Comparison of ENCODE assay signal across 8 cellular contexts in genomic region chr11:133966924-133967598, GRCh38. TPM values are rescaled to one million over a fixed set of nuclear protein-coding genes. Genes with fewer than 3 reads are reported as not detected.
DNase-seq lines count a peak whose midpoint lies in the region; ATAC-seq and TF ChIP-seq lines count a peak whose summit lies in the region.
"Had no signal": no experiment of that assay in that cellular context is flagged by ENCODE, and none has a peak within 500 bp of the region (broad histone marks: within the 10 kb centered on the region; RNA-seq: fewer than 3 reads in every experiment).

No MANE protein-coding gene starts in this region.

- H3K4me3 ChIP-seq in NB4 (ENCODE audit: low read depth, low read length), result no peak overlapping the region
- H3K4me3 ChIP-seq: right lobe of liver had no signal

- peak; percentile 35 for TF ChIP-seq CTCF in NB4 (IDR thresholded peaks at IDR 0.05; ENCODE audit: low read depth, low read length)

- intact Hi-C loops in left cardiac atrium (cut with DNase I), result loop anchor here in 1 of 2 donors (10.0 kb wide), 1 partner anchor 78 kb away; no protein-coding TSS in a partner anchor

- TF ChIP-seq POLR2A in NB4 (IDR thresholded peaks at IDR 0.05; ENCODE audit: extremely low read depth, insufficient read length), result no peak

- DNase-seq in NB4 (ENCODE audit: low read depth), result peak; percentile 39
- DNase-seq in activated T-helper 1 cell treated with anti-CD3 and anti-CD28 coated beads, Interleukin-2, amount 50 U/mL, for 16 hours (ENCODE audit: low read depth in 1 of 2, low spot score in 1 of 2), result peak; percentile 39 to 51
- peak; percentile 74 for DNase-seq in left cardiac atrium
- DNase-seq in stimulated activated CD4-positive, alpha-beta T cell treated with anti-CD3 and anti-CD28 coated beads, Interleukin-4, amount 100 ng/mL, for 24 hours, result peak; percentile 76
- no peak for DNase-seq in NCI-H1694 treated with DMSO at 0.1 percent for 48 hours (lab: John Stamatoyannopoulos, UW)
- no peak for DNase-seq in HT-29 (ENCODE audit: low spot score)
- DNase-seq in NCI-H1105 treated with DMSO at 0.1 percent for 48 hours (lab: John Stamatoyannopoulos, UW), result no peak
- DNase-seq: right lobe of liver had no signal

- peak; percentile 22 to 45 for ATAC-seq in left cardiac atrium

RNA-seq across cellular contexts. Expression of gene IGSF9B, which starts 10.3 kb away (rescaled TPM):
- 10 to 100 TPM; 33.3 to 40.0 TPM for total RNA-seq in left cardiac atrium
- total RNA-seq in HT-29 (2014; rRNA removed; shearing (Covaris generic)), result 5.6 TPM in 2 replicates

Comparison
In these comparisons a context has a peak if more than half of its experiments do, and no peak if none do; other contexts are left out.
1. DNase-seq: peak in NB4 (single experiment), activated T-helper 1 cell treated with anti-CD3 and anti-CD28 coated beads, Interleukin-2, amount 50 U/mL, for 16 hours (2 of 2), left cardiac atrium (single experiment) and stimulated activated CD4-positive, alpha-beta T cell treated with anti-CD3 and anti-CD28 coated beads, Interleukin-4, amount 100 ng/mL, for 24 hours (single experiment); none in NCI-H1694 treated with DMSO at 0.1 percent for 48 hours (single experiment), HT-29 (single experiment) and NCI-H1105 treated with DMSO at 0.1 percent for 48 hours (single experiment).